ENCODE assay signal across 1 cellular context in genomic region chr4:88765729-88766128, GRCh38.
TF ChIP-seq lines count a peak whose summit lies in the region.

No MANE protein-coding gene starts in this region.

TF ChIP-seq in SK-N-SH treated with all-trans-retinoic acid at 6 μM for 48 hours, 23 proteins besides CTCF, POLR2A, EP300 and RAD21 (continued from another document):
- no peak for TF ChIP-seq PATZ1 (CRISPR knock-in tag; IDR thresholded peaks at IDR 0.05; ENCODE audit: borderline replicate concordance)
- TF ChIP-seq GLIS3 (CRISPR knock-in tag; IDR thresholded peaks at IDR 0.05) = no peak
- TF ChIP-seq BACH2 (CRISPR knock-in tag; IDR thresholded peaks at IDR 0.05; ENCODE audit: borderline replicate concordance) = no peak
- TF ChIP-seq ZNF565 (CRISPR knock-in tag; conservative IDR thresholded peaks at IDR 0.05; ENCODE audit: low read depth) = no peak
- TF ChIP-seq ZFP30 (CRISPR knock-in tag; IDR thresholded peaks at IDR 0.05) = no peak
- no peak for TF ChIP-seq ZNF8 (CRISPR knock-in tag; IDR thresholded peaks at IDR 0.05)
